In genomic region chr5:65809817-65810531, GRCh38 we compare ENCODE assay signal across 8 cellular contexts.
A peak's percentile ranks its signal among the peaks of the same experiment; 100 is the strongest.
DNase-seq lines count a peak whose midpoint lies in the region; FAIRE-seq and TF ChIP-seq lines count a peak whose summit lies in the region.

No MANE protein-coding gene starts in this region.

- no peaks in the 10 kb centered on the region for H3K27me3 ChIP-seq in left ventricle myocardium inferior (ENCODE audit: low read depth)
- no peaks in the 10 kb centered on the region for H3K27me3 ChIP-seq in small intestine (ENCODE audit: control insufficient read depth in 2 of 2, insufficient read depth in 2 of 2, low read length in 2 of 2)

- WGBS in small intestine, 3 donors, result 42 to 71% (median 51%) methylated on average over 8 of the region's 8 CpGs

- FAIRE-seq in small intestine (lab: Jason Lieb, UNC), result no peak
- no peak for FAIRE-seq in GM19239 (lab: Jason Lieb, UNC)
- FAIRE-seq in GM12891 (lab: Jason Lieb, UNC), result no peak

- H3K9me3 ChIP-seq in left ventricle myocardium inferior (replicated peaks) (no peaks in the 10 kb centered on the region), small intestine (ENCODE audit: control insufficient read depth, low read depth) (no peaks in the 10 kb centered on the region)

- TF ChIP-seq CTCF in left ventricle myocardium inferior (IDR thresholded peaks at IDR 0.05; ENCODE audit: borderline replicate concordance), result no peak

- DNase-seq in H4 (ENCODE audit: low spot score) (peak; percentile 49), astrocyte of the hippocampus (ENCODE audit: low read depth, low spot score) (peak; percentile 95), left ventricle myocardium inferior (peak; percentile 68), small intestine (peak; percentile 94), GM19239 (ENCODE audit: insufficient read length, low spot score) (no peak), KG1 (lab: John Stamatoyannopoulos, UW) (no peak), GM12891 (ENCODE audit: insufficient read length, low spot score) (no peak), DMS79 treated with DMSO at 0.1 percent for 48 hours (lab: John Stamatoyannopoulos, UW) (no peak)

- H3K36me3 ChIP-seq in left ventricle myocardium inferior, result no peaks in the 10 kb centered on the region
- H3K36me3 ChIP-seq in small intestine (ENCODE audit: control insufficient read depth in 2 of 2, insufficient read depth in 2 of 2, low read length in 2 of 2), result no peaks in the 10 kb centered on the region

- no peak for TF ChIP-seq POLR2A in GM12891 (IDR thresholded peaks at IDR 0.05; ENCODE audit: low read depth, low read length)

- peaks cover 11% of the 10 kb centered on the region for H3K4me1 ChIP-seq in left ventricle myocardium inferior
- H3K4me1 ChIP-seq in small intestine (ENCODE audit: control insufficient read depth in 2 of 2, insufficient read depth in 1 of 2, low read depth in 1 of 2, low read length in 1 of 2), result peaks cover 0 to 1% of the 10 kb centered on the region in 2 donors

- no peak overlapping the region for H3K4me3 ChIP-seq in left ventricle myocardium inferior
- no peak overlapping the region for H3K4me3 ChIP-seq in small intestine (ENCODE audit: low read depth in 1 of 2, low read length in 2 of 2)

- H3K27ac ChIP-seq in left ventricle myocardium inferior (replicated peaks) (peak overlapping the region; percentile 41), small intestine (ENCODE audit: low read depth in 1 of 2, low read length in 1 of 2) (peak overlapping the region; percentile 17 to 41)

- intact Hi-C loops in left ventricle myocardium inferior (cut with micrococcal nuclease), result no loop called here

TF ChIP-seq in GM12891, 5 proteins besides CTCF, POLR2A, EP300 and RAD21:
- no peak for TF ChIP-seq POLR2AphosphoS5 (IDR thresholded peaks at IDR 0.05; ENCODE audit: low read depth, low read length)
- TF ChIP-seq PAX5 (IDR thresholded peaks at IDR 0.05; ENCODE audit: insufficient read depth, low read length, severe bottlenecking), result no peak
- no peak for TF ChIP-seq POU2F2 (IDR thresholded peaks at IDR 0.05; ENCODE audit: low read depth, low read length)
- no peak for TF ChIP-seq TAF1 (IDR thresholded peaks at IDR 0.05; ENCODE audit: low read depth, low read length)
- TF ChIP-seq SPI1 (IDR thresholded peaks at IDR 0.05; ENCODE audit: low read depth, low read length), result no peak

Comparison
In these comparisons a context has a peak if more than half of its experiments do, and no peak if none do; other contexts are left out.
1. DNase-seq: peak in H4 (single experiment), astrocyte of the hippocampus (single experiment), left ventricle myocardium inferior (single experiment) and small intestine (single experiment); none in GM19239 (single experiment), KG1 (single experiment), GM12891 (single experiment) and DMS79 treated with DMSO at 0.1 percent for 48 hours (single experiment).